In genomic region chr19:45834970-45835369, GRCh38 we compare ENCODE assay signal across 1 cellular context.
TF ChIP-seq lines count a peak whose summit lies in the region.

No MANE protein-coding gene starts in this region.

TF ChIP-seq in A549, 52 proteins besides CTCF, POLR2A, EP300 and RAD21 (continued from another document):
- TF ChIP-seq REST (IDR thresholded peaks at IDR 0.05) (no peak), PHF8 (IDR thresholded peaks at IDR 0.05; ENCODE audit: borderline replicate concordance, low read depth) (no peak), CBX8 (IDR thresholded peaks at IDR 0.05) (no peak), ZSCAN20 (CRISPR knock-in tag; IDR thresholded peaks at IDR 0.05) (no peak), MYC (IDR thresholded peaks at IDR 0.05; ENCODE audit: borderline replicate concordance, low read length) (no peak), HEYL (CRISPR knock-in tag; IDR thresholded peaks at IDR 0.05) (no peak), ZNF302 (CRISPR knock-in tag; IDR thresholded peaks at IDR 0.05) (no peak), JUN (IDR thresholded peaks at IDR 0.05) (no peak), NR3C1 (IDR thresholded peaks at IDR 0.05) (no peak), NPAS2 (CRISPR knock-in tag; IDR thresholded peaks at IDR 0.05; ENCODE audit: borderline replicate concordance) (no peak), RNF2 (IDR thresholded peaks at IDR 0.05; ENCODE audit: borderline replicate concordance, low read depth) (no peak)
- TF ChIP-seq, protein P1, sequence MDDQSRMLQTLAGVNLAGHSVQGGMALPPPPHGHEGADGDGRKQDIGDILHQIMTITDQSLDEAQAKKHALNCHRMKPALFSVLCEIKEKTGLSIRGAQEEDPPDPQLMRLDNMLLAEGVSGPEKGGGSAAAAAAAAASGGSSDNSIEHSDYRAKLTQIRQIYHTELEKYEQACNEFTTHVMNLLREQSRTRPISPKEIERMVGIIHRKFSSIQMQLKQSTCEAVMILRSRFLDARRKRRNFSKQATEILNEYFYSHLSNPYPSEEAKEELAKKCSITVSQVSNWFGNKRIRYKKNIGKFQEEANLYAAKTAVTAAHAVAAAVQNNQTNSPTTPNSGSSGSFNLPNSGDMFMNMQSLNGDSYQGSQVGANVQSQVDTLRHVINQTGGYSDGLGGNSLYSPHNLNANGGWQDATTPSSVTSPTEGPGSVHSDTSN (IDR thresholded peaks at IDR 0.05) = no peak
